In genomic region chr3:36710606-36711005, GRCh38 we compare ENCODE assay signal across 20 cellular contexts. TPM values are rescaled to one million over a fixed set of nuclear protein-coding genes. Genes with fewer than 3 reads are reported as not detected.
A peak's percentile ranks its signal among the peaks of the same experiment; 100 is the strongest.
DNase-seq lines count a peak whose midpoint lies in the region; FAIRE-seq and TF ChIP-seq lines count a peak whose summit lies in the region.
"Had no signal": no experiment of that assay in that cellular context is flagged by ENCODE, and none has a peak within 500 bp of the region (broad histone marks: within the 10 kb centered on the region; RNA-seq: fewer than 3 reads in every experiment).

No MANE protein-coding gene starts in this region.

- no peak overlapping the region for H3K4me3 Mint-ChIP-seq in progenitor cell of endocrine pancreas (ENCODE audit: low read depth)
- H3K4me3 Mint-ChIP-seq: CD4-positive, alpha-beta memory T cell had no signal

- no peaks in the 10 kb centered on the region for H3K27me3 ChIP-seq in Karpas-422 (ENCODE audit: low read length)
- H3K27me3 ChIP-seq in neuronal stem cell (ENCODE audit: control insufficient read depth in 3 of 3, insufficient read depth in 3 of 3, low read depth in 1 of 3, low read length in 3 of 3): no peaks in the 10 kb centered on the region
- no peaks in the 10 kb centered on the region for H3K27me3 ChIP-seq in HAP-1 (ENCODE audit: low read depth)

- H4K20me1 ChIP-seq in Karpas-422 (ENCODE audit: insufficient read depth, low read depth, low read length): no peaks in the 10 kb centered on the region

- H3K18ac ChIP-seq in neuronal stem cell (ENCODE audit: low read length): peak overlapping the region; percentile 7

- peak overlapping the region; percentile 64 for H3K4me2 ChIP-seq in Karpas-422 (ENCODE audit: low read depth, low read length, poor library complexity, severe bottlenecking)
- no peak overlapping the region for H3K4me2 ChIP-seq in neuronal stem cell (ENCODE audit: insufficient read depth, low read length, poor library complexity, severe bottlenecking)

- H3K36me3 Mint-ChIP-seq in progenitor cell of endocrine pancreas (ENCODE audit: insufficient read depth): no peaks in the 10 kb centered on the region
- H3K36me3 Mint-ChIP-seq: CD4-positive, alpha-beta memory T cell had no signal

- H2BK12ac ChIP-seq in neuronal stem cell (ENCODE audit: low read length): no peak overlapping the region

- TF ChIP-seq POLR2A in GM12892 (IDR thresholded peaks at IDR 0.05; ENCODE audit: low read depth, low read length): no peak

- no peak overlapping the region for H3K14ac ChIP-seq in neuronal stem cell (ENCODE audit: low read length)

- H3K9ac ChIP-seq in Karpas-422 (ENCODE audit: low read length) (no peak overlapping the region), neuronal stem cell (ENCODE audit: low read depth, low read length, poor library complexity) (no peak overlapping the region)
- H3K9ac ChIP-seq: GM23248 had no signal

- H3K36me3 ChIP-seq in Karpas-422 (ENCODE audit: insufficient read depth, low read length) (no peaks in the 10 kb centered on the region), neuronal stem cell (replicated peaks in 1 of 2; ENCODE audit: control insufficient read depth in 2 of 2, insufficient read depth in 2 of 2, low read length in 2 of 2) (no peaks in the 10 kb centered on the region), HAP-1 (replicated peaks) (no peaks in the 10 kb centered on the region)

- peaks cover 6% of the 10 kb centered on the region for H3K27me3 Mint-ChIP-seq in progenitor cell of endocrine pancreas

- H3K4ac ChIP-seq in neuronal stem cell (ENCODE audit: low read length): no peak overlapping the region

- H3K79me2 ChIP-seq in Karpas-422 (ENCODE audit: low read length): no peaks in the 10 kb centered on the region

- H4K8ac ChIP-seq in neuronal stem cell (ENCODE audit: low read depth, low read length): no peak overlapping the region

- TF ChIP-seq CTCF in GM12865 (IDR thresholded peaks at IDR 0.05; ENCODE audit: insufficient read depth, low read depth, low read length, missing control alignments): no peak
- TF ChIP-seq CTCF in progenitor cell of endocrine pancreas (IDR thresholded peaks at IDR 0.05; ENCODE audit: unreplicated experiment): no peak

- WGBS in neuronal stem cell (ENCODE audit: extremely low coverage in 2 of 2, insufficient read length in 2 of 2, insufficient replicate concordance in 1 of 2), 2 donors: no CpG with 5 or more reads among the region's 2 CpGs

- H3K9me3 ChIP-seq in Karpas-422 (ENCODE audit: low read length) (no peaks in the 10 kb centered on the region), neuronal stem cell (replicated peaks in 1 of 2; ENCODE audit: control insufficient read depth in 2 of 2, insufficient read depth in 1 of 2, low read depth in 1 of 2, low read length in 2 of 2) (no peaks in the 10 kb centered on the region), HAP-1 (no peaks in the 10 kb centered on the region)

- no peak overlapping the region for H2AK5ac ChIP-seq in neuronal stem cell (ENCODE audit: low read depth, low read length)

- H3K4me1 ChIP-seq in Karpas-422 (ENCODE audit: low read length) (peaks cover 57% of the 10 kb centered on the region), neuronal stem cell (ENCODE audit: control insufficient read depth in 2 of 2, insufficient read depth in 1 of 2, low read depth in 1 of 2, low read length in 2 of 2) (no peaks in the 10 kb centered on the region), HAP-1 (no peaks in the 10 kb centered on the region)

- H3K4me3 ChIP-seq in GM12865 (ENCODE audit: low read depth, low read length) (no peak overlapping the region), Karpas-422 (ENCODE audit: low read length) (no peak overlapping the region), neuronal stem cell (ENCODE audit: low read length in 2 of 2) (no peak overlapping the region), HAP-1 (no peak overlapping the region)
- H3K4me3 ChIP-seq: GM23248 had no signal

- H2AFZ ChIP-seq in Karpas-422 (ENCODE audit: low read length) (no peak overlapping the region), neuronal stem cell (ENCODE audit: low read length) (no peak overlapping the region)
- H2AFZ ChIP-seq: GM23248 had no signal

- H3K9me2 ChIP-seq in Karpas-422 (replicated peaks; ENCODE audit: insufficient read depth, low read length): no peaks in the 10 kb centered on the region

- FAIRE-seq in GM12892 (lab: Jason Lieb, UNC): no peak
- FAIRE-seq: GM19239, H1 had no signal

- H2BK120ac ChIP-seq in neuronal stem cell (ENCODE audit: low read depth, low read length): no peak overlapping the region

- H2BK15ac ChIP-seq in neuronal stem cell (ENCODE audit: low read length): no peak overlapping the region

- H2BK5ac ChIP-seq in neuronal stem cell (ENCODE audit: low read length): no peak overlapping the region

- H3K23ac ChIP-seq in neuronal stem cell (ENCODE audit: low read depth, low read length, poor library complexity): no peak overlapping the region

- H3K27ac Mint-ChIP-seq in progenitor cell of endocrine pancreas: no peak overlapping the region
- H3K27ac Mint-ChIP-seq: CD4-positive, alpha-beta memory T cell had no signal

- H3K27ac ChIP-seq in Karpas-422 (ENCODE audit: low read length): no peak overlapping the region; the same call in 1 of the 2 replicates
- H3K27ac ChIP-seq in neuronal stem cell (replicated peaks; ENCODE audit: low read length): no peak overlapping the region
- H3K27ac ChIP-seq: GM23248 had no signal

- H3K9me3 Mint-ChIP-seq in progenitor cell of endocrine pancreas (ENCODE audit: low read depth): no peaks in the 10 kb centered on the region
- H3K9me3 Mint-ChIP-seq: CD4-positive, alpha-beta memory T cell had no signal

- no peaks in the 10 kb centered on the region for H3K4me1 Mint-ChIP-seq in progenitor cell of endocrine pancreas (ENCODE audit: low read depth)

- DNase-seq in GM12865 (ENCODE audit: low read depth): peak; percentile 11
- no peak for DNase-seq in Karpas-422
- DNase-seq in neuronal stem cell (ENCODE audit: low spot score): no peak
- DNase-seq in progenitor cell of endocrine pancreas (ENCODE audit: low spot score, unreplicated experiment): no peak
- DNase-seq in HAP-1 (ENCODE audit: low spot score in 2 of 2): no peak
- DNase-seq in GM12892 (ENCODE audit: insufficient read length): no peak
- DNase-seq: C1 segment of cervical spinal cord; Calu3; CD4-positive, alpha-beta memory T cell; COR-L47; DMS53; DMS79 treated with DMSO at 0.1 percent for 48 hours; GF-D8; GM23248; H7 had no signal

- H4K91ac ChIP-seq in neuronal stem cell (ENCODE audit: low read depth, low read length, poor library complexity): no peak overlapping the region

- no peaks in the 10 kb centered on the region for H3K79me1 ChIP-seq in neuronal stem cell (ENCODE audit: low read depth, low read length)

- in situ Hi-C loops in HAP-1 (cut with MboI; ENCODE audit: low sequenced_read_pairs): loop anchor here (25.0 kb wide), 1 partner anchor 598 kb away; no protein-coding TSS in a partner anchor

RNA-seq across cellular contexts. Expression of gene DCLK3, which starts 53.7 kb away (rescaled TPM):
- total RNA-seq in Karpas-422 (2014; rRNA removed; shearing (Covaris generic); ENCODE audit: low replicate concordance): not detected in 2 replicates
- 0.25 TPM for polyA plus RNA-seq in neuronal stem cell (2013, experiment 1 of 2)
- 0.25 TPM for polyA plus RNA-seq in neuronal stem cell (2013, experiment 2 of 2)
- total RNA-seq in progenitor cell of endocrine pancreas: 0.11 and 0.12 TPM in 2 replicates
- polyA plus RNA-seq in GM12892 (2012; ENCODE audit: missing spikeins): not detected
- total RNA-seq: A172; Calu3; CD4-positive, alpha-beta memory T cell; G401 had no signal
- polyA plus RNA-seq: BJ; CD4-positive, alpha-beta memory T cell; GM23248 had no signal
